19 cellular contexts compared by ENCODE assay signal in the genomic region with DNA sequence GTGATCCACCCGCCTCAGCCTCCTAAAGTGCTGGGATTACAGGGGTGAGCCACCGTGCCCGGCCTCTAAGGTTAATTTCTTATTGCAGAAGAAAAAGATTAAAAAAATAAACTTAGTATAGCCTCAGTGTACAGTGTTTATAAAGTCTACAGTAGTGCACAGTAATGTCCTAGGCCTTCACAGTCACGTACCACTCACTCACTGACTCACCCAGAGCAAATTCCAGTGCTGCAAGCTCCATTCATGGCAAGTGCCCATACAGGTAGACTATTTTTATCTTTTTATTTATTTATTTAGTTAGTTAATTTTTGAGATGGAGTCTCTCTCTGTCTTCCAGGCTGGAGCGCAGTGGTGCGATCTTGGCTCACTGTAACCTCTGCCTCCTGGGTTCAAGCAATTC. TPM values are rescaled to one million over a fixed set of nuclear protein-coding genes. Genes with fewer than 3 reads are reported as not detected.
DNase-seq lines count a peak whose midpoint lies in the region; ATAC-seq and TF ChIP-seq lines count a peak whose summit lies in the region.
"Had no signal": no experiment of that assay in that cellular context is flagged by ENCODE, and none has a peak within 500 bp of the region (broad histone marks: within the 10 kb centered on the region; RNA-seq: fewer than 3 reads in every experiment).

No MANE protein-coding gene starts in this region.

- no peaks in the 10 kb centered on the region for H3K9me3 Mint-ChIP-seq in chondrocyte (ENCODE audit: low read depth)
- H3K9me3 Mint-ChIP-seq in Caco-2 (ENCODE audit: unreplicated experiment) = no peaks in the 10 kb centered on the region
- H3K9me3 Mint-ChIP-seq: memory B cell; naive thymus-derived CD8-positive, alpha-beta T cell; stimulated activated memory B cell treated with anti-CD40 and anti-IgM and Interleukin-4, amounts not matched to agents 10 μg/mL and 1 μg/mL and 100 μg/mL, for 72 hours had no signal

- no peak overlapping the region for H3K4me3 Mint-ChIP-seq in chondrocyte (ENCODE audit: unreplicated experiment)
- H3K4me3 Mint-ChIP-seq in Caco-2 (ENCODE audit: unreplicated experiment) = no peak overlapping the region
- H3K4me3 Mint-ChIP-seq: memory B cell; naive thymus-derived CD8-positive, alpha-beta T cell; stimulated activated memory B cell treated with anti-CD40 and anti-IgM and Interleukin-4, amounts not matched to agents 10 μg/mL and 1 μg/mL and 100 μg/mL, for 72 hours had no signal

- H3K4me1 Mint-ChIP-seq in chondrocyte (ENCODE audit: low read depth) (peaks cover 27% of the 10 kb centered on the region), Caco-2 (ENCODE audit: low read depth, unreplicated experiment) (peaks cover 15% of the 10 kb centered on the region)

- CTCF ChIA-PET in PC-9 (lab: Charles Lee) = interaction anchor here (0.6 to 1.1 kb wide), 3 partner anchors 32 to 45 kb away, joined by 4 to 9 read pairs (median 4); no protein-coding TSS in a partner anchor
- CTCF ChIA-PET in OCI-LY7 (lab: Charles Lee; ENCODE audit: unreplicated experiment) = no interaction called here
- CTCF ChIA-PET in Caco-2 (lab: Charles Lee) = no interaction called here

- H3K27ac ChIP-seq in PC-9 (peak overlapping the region; percentile 94), OCI-LY7 (ENCODE audit: low read depth, low read length, poor library complexity, severe bottlenecking) (no peak overlapping the region), WERI-Rb-1 (no peak overlapping the region)
- H3K27ac ChIP-seq: colonic mucosa, parathyroid adenoma had no signal

- no peak overlapping the region; the same call in 1 of the 2 replicates for H2AFZ ChIP-seq in PC-9
- no peak overlapping the region for H2AFZ ChIP-seq in OCI-LY7 (ENCODE audit: low read length)
- H2AFZ ChIP-seq: parathyroid adenoma had no signal

- DNase-seq in EH (ENCODE audit: low read depth) = peak; percentile 85
- DNase-seq in PC-9 = peak; percentile 61 to 77
- no peak for DNase-seq in chondrocyte (ENCODE audit: low spot score)
- peak; percentile 69 for DNase-seq in kidney glomerular epithelial cell (lab: John Stamatoyannopoulos, UW)
- DNase-seq in OCI-LY7 (ENCODE audit: low spot score) = no peak
- no peak for DNase-seq in WERI-Rb-1
- DNase-seq in Caco-2 = no peak
- DNase-seq: activated CD4-positive, CD25-positive, alpha-beta regulatory T cell; activated effector memory CD4-positive, alpha-beta T cell treated with Interleukin-2 at 50 U/mL for 16 hours; BE2C; colonic mucosa; Kasumi-1; naive thymus-derived CD8-positive, alpha-beta T cell; NCI-H1436 treated with DMSO at 0.1 percent for 48 hours; T-helper 1 cell had no signal

- H4K20me1 ChIP-seq in PC-9 (ENCODE audit: insufficient read depth) (peaks cover 11% of the 10 kb centered on the region), OCI-LY7 (ENCODE audit: insufficient read depth, low read length) (no peaks in the 10 kb centered on the region)

- H3K4me3 ChIP-seq in PC-9 (no peak overlapping the region), OCI-LY7 (ENCODE audit: low read depth, low read length, poor library complexity, severe bottlenecking) (no peak overlapping the region), WERI-Rb-1 (ENCODE audit: low read depth, low read length) (no peak overlapping the region), Caco-2 (ENCODE audit: low read depth, low read length) (no peak overlapping the region)
- H3K4me3 ChIP-seq: colonic mucosa had no signal

- H3K36me3 ChIP-seq in PC-9 (ENCODE audit: low read depth) = no peaks in the 10 kb centered on the region
- no peaks in the 10 kb centered on the region for H3K36me3 ChIP-seq in OCI-LY7 (ENCODE audit: insufficient read depth, low read length)
- no peaks in the 10 kb centered on the region for H3K36me3 ChIP-seq in WERI-Rb-1
- H3K36me3 ChIP-seq in Caco-2 (ENCODE audit: control insufficient read depth, insufficient read depth, low read length) = 0 out of 2 replicates have a peak, but pooled peaks cover 2% of the 10 kb centered on the region
- H3K36me3 ChIP-seq: BE2C, colonic mucosa had no signal

- BruUV-seq in PC-9 (replicated peaks; lab: Mats Ljungman, UMichigan) (no TSS peak), OCI-LY7 (replicated peaks; lab: Mats Ljungman, UMichigan) (no TSS peak), Caco-2 (replicated peaks; lab: Mats Ljungman, UMichigan) (no TSS peak)

- POLR2A ChIA-PET in PC-9 (lab: Charles Lee; ENCODE audit: unreplicated experiment) = interaction anchor here (0.6 to 1.5 kb wide), 4 partner anchors 18 to 43 kb away, joined by 3 to 8 read pairs (median 6); no protein-coding TSS in a partner anchor
- POLR2A ChIA-PET in OCI-LY7 (lab: Charles Lee) = interaction anchor here (0.7 kb wide), 1 partner anchor 335 kb away, joined by 3 read pairs; no protein-coding TSS in a partner anchor
- POLR2A ChIA-PET in Caco-2 (lab: Charles Lee) = no interaction called here

- intact Hi-C loops in PC-9 (cut with micrococcal nuclease; ENCODE audit: unreplicated experiment) (loop anchor here (1.0 to 10.0 kb wide), 5 partner anchors 33 to 167 kb away; no protein-coding TSS in a partner anchor), OCI-LY7 (cut with micrococcal nuclease; ENCODE audit: unreplicated experiment) (no loop called here), Caco-2 (cut with micrococcal nuclease; ENCODE audit: unreplicated experiment) (loop anchor here (5.0 kb wide), 1 partner anchor 107 kb away; no protein-coding TSS in a partner anchor)

- H3K36me3 Mint-ChIP-seq in chondrocyte (ENCODE audit: low read depth) = no peaks in the 10 kb centered on the region
- H3K36me3 Mint-ChIP-seq in Caco-2 (ENCODE audit: insufficient read depth, unreplicated experiment) = peaks cover 16% of the 10 kb centered on the region
- H3K36me3 Mint-ChIP-seq: memory B cell; naive thymus-derived CD8-positive, alpha-beta T cell; stimulated activated memory B cell treated with anti-CD40 and anti-IgM and Interleukin-4, amounts not matched to agents 10 μg/mL and 1 μg/mL and 100 μg/mL, for 72 hours had no signal

- peaks cover 37% of the 10 kb centered on the region for H3F3A ChIP-seq in PC-9 (ENCODE audit: insufficient read depth, low read depth)

- H3K9me2 ChIP-seq in PC-9 (ENCODE audit: insufficient read depth) (no peaks in the 10 kb centered on the region), OCI-LY7 (ENCODE audit: insufficient read depth, low read length) (no peaks in the 10 kb centered on the region)

- H3K4me2 ChIP-seq in PC-9 = peak overlapping the region; percentile 58
- no peak overlapping the region for H3K4me2 ChIP-seq in OCI-LY7 (ENCODE audit: low read length)

- no peaks in the 10 kb centered on the region for H3K27me3 Mint-ChIP-seq in chondrocyte (ENCODE audit: low read depth)
- H3K27me3 Mint-ChIP-seq in Caco-2 (ENCODE audit: insufficient read depth, unreplicated experiment) = no peaks in the 10 kb centered on the region
- H3K27me3 Mint-ChIP-seq: memory B cell; naive thymus-derived CD8-positive, alpha-beta T cell; stimulated activated memory B cell treated with anti-CD40 and anti-IgM and Interleukin-4, amounts not matched to agents 10 μg/mL and 1 μg/mL and 100 μg/mL, for 72 hours had no signal

- TF ChIP-seq CTCF in PC-9 (conservative IDR thresholded peaks at IDR 0.05) (no peak), chondrocyte (IDR thresholded peaks at IDR 0.05) (no peak), OCI-LY7 (conservative IDR thresholded peaks at IDR 0.05; ENCODE audit: low read length) (no peak), WERI-Rb-1 (IDR thresholded peaks at IDR 0.05; ENCODE audit: low read depth, low read length) (no peak), Caco-2 (IDR thresholded peaks at IDR 0.05; ENCODE audit: insufficient read depth in 1 of 2, low read depth in 1 of 2, low read length in 1 of 2, severe bottlenecking in 1 of 2, unreplicated experiment in 1 of 2) (no peak)

- H3K79me2 ChIP-seq in PC-9 (ENCODE audit: low read depth) = peaks cover 22% of the 10 kb centered on the region
- H3K79me2 ChIP-seq in OCI-LY7 (ENCODE audit: insufficient read depth, low read depth, low read length) = peaks cover 7% of the 10 kb centered on the region; the same call in 1 of the 2 replicates

- H3K9me3 ChIP-seq in PC-9 (ENCODE audit: insufficient read depth, low read depth) = no peaks in the 10 kb centered on the region
- no peaks in the 10 kb centered on the region for H3K9me3 ChIP-seq in OCI-LY7 (ENCODE audit: low read length)
- no peaks in the 10 kb centered on the region for H3K9me3 ChIP-seq in WERI-Rb-1 (ENCODE audit: severe bottlenecking)
- H3K9me3 ChIP-seq in Caco-2 = no peaks in the 10 kb centered on the region
- H3K9me3 ChIP-seq: BE2C, colonic mucosa had no signal

- peak overlapping the region; percentile 75 for H3K27ac Mint-ChIP-seq in chondrocyte (ENCODE audit: unreplicated experiment)
- no peak overlapping the region for H3K27ac Mint-ChIP-seq in Caco-2 (ENCODE audit: unreplicated experiment)
- H3K27ac Mint-ChIP-seq: memory B cell; stimulated activated memory B cell treated with anti-CD40 and anti-IgM and Interleukin-4, amounts not matched to agents 10 μg/mL and 1 μg/mL and 100 μg/mL, for 72 hours had no signal

- H3K27me3 ChIP-seq in PC-9 (ENCODE audit: insufficient read depth, low read depth) (no peaks in the 10 kb centered on the region), WERI-Rb-1 (ENCODE audit: insufficient read depth, low read depth, severe bottlenecking) (no peaks in the 10 kb centered on the region), Caco-2 (replicated peaks; ENCODE audit: control insufficient read depth, insufficient read depth, low read length) (no peaks in the 10 kb centered on the region)
- H3K27me3 ChIP-seq: BE2C, colonic mucosa had no signal

- H3K4me1 ChIP-seq in PC-9 (replicated peaks; ENCODE audit: insufficient read depth) = peaks cover 50% of the 10 kb centered on the region
- peaks cover 13% of the 10 kb centered on the region for H3K4me1 ChIP-seq in OCI-LY7 (ENCODE audit: insufficient read depth, low read length, poor library complexity, severe bottlenecking)
- H3K4me1 ChIP-seq in Caco-2 = peaks cover 58% of the 10 kb centered on the region
- H3K4me1 ChIP-seq: BE2C, colonic mucosa had no signal

- ATAC-seq in GM21367 (IDR thresholded peaks at IDR 0.05; ENCODE audit: unreplicated experiment) = no peak
- ATAC-seq: naive thymus-derived CD8-positive, alpha-beta T cell; stimulated activated memory B cell treated with anti-CD40 and anti-IgM and Interleukin-4, amounts not matched to agents 10 μg/mL and 1 μg/mL and 100 μg/mL, for 72 hours had no signal

RNA-seq across cellular contexts. Expression of a gene that starts 3.2 kb away (rescaled TPM):
- total RNA-seq in PC-9 (2021) (349 and 361 TPM in 2 replicates), chondrocyte (56.5 to 75.3 TPM (median 70.2 TPM) in 3 replicates), OCI-LY7 (2022) (39.1 and 39.7 TPM in 2 replicates), Caco-2 (2022) (315 and 331 TPM in 2 replicates)
- total RNA-seq in OCI-LY7 (2014; rRNA removed; shearing (Covaris generic)) = 29.5 and 29.9 TPM in 2 replicates

Comparison
In these comparisons a context has a peak if more than half of its experiments do, and no peak if none do; other contexts are left out.
1. DNase-seq: peak in EH (single experiment), PC-9 (2 of 2) and kidney glomerular epithelial cell (single experiment); none in chondrocyte (single experiment), OCI-LY7 (single experiment), WERI-Rb-1 (single experiment) and Caco-2 (0 of 2).